ENCODE assay signal across 8 cellular contexts in genomic region chr1:149607070-149607802, GRCh38. TPM values are rescaled to one million over a fixed set of nuclear protein-coding genes. Genes with fewer than 3 reads are reported as not detected.
DNase-seq lines count a peak whose midpoint lies in the region; ATAC-seq and TF ChIP-seq lines count a peak whose summit lies in the region.
"Not testable (repeated sequence)": the region's sequence is repeated elsewhere in the genome, so short reads cannot be mapped to it uniquely, and the experiment has no call there.

No MANE protein-coding gene starts in this region.

- TF ChIP-seq CTCF in CD14-positive monocyte (IDR thresholded peaks at IDR 0.05); WERI-Rb-1 (IDR thresholded peaks at IDR 0.05; ENCODE audit: low read depth, low read length); ovary (IDR thresholded peaks at IDR 0.05): not testable (repeated sequence)

- intact Hi-C loops in CD14-positive monocyte (cut with micrococcal nuclease); left colon (cut with DNase I, micrococcal nuclease); ovary (cut with DNase I): not testable (repeated sequence)

- not testable (repeated sequence) for DNase-seq in CD14-positive monocyte (ENCODE audit: low spot score); epithelial cell of prostate (ENCODE audit: low read depth, low spot score)
- peak; percentile 2 for DNase-seq in KBM-7
- DNase-seq in WERI-Rb-1 = peak; percentile 20
- peak; percentile 25 for DNase-seq in activated naive CD4-positive, alpha-beta T cell treated with anti-CD3 and anti-CD28 coated beads, Interleukin-2, amount 50 U/mL, for 16 hours
- peak; percentile 34 to 60 for DNase-seq in left colon
- peak; percentile 53 to 82 (median 75) for DNase-seq in ovary
- peak in 1 of 2 donors; percentile 45 for DNase-seq in stimulated activated naive CD8-positive, alpha-beta T cell treated with anti-CD3 and anti-CD28 coated beads, Interleukin-15, amount 100 ng/mL, for 72 hours

- peak overlapping the region; percentile 43 to 91 (median 84) for H3K27ac Mint-ChIP-seq in CD14-positive monocyte
- peak overlapping the region; percentile 78 to 85 for H3K27ac Mint-ChIP-seq in stimulated activated naive CD8-positive, alpha-beta T cell treated with anti-CD3 and anti-CD28 coated beads, Interleukin-15, amount 100 ng/mL, for 72 hours

- ATAC-seq in left colon; stimulated activated naive CD8-positive, alpha-beta T cell treated with anti-CD3 and anti-CD28 coated beads, Interleukin-15, amount 100 ng/mL, for 72 hours: not testable (repeated sequence)

- H3K4me3 ChIP-seq in WERI-Rb-1 (ENCODE audit: low read depth, low read length) = peak overlapping the region; percentile 59
- peak overlapping the region; percentile 43 for H3K4me3 ChIP-seq in ovary

- H3K27me3 ChIP-seq in WERI-Rb-1 (ENCODE audit: insufficient read depth, low read depth, severe bottlenecking); ovary: not testable (repeated sequence)

- H3K36me3 ChIP-seq in WERI-Rb-1, ovary: not testable (repeated sequence)

- peak overlapping the region; percentile 74 to 78 for H3K4me3 Mint-ChIP-seq in CD14-positive monocyte
- peak overlapping the region; percentile 50 to 68 for H3K4me3 Mint-ChIP-seq in stimulated activated naive CD8-positive, alpha-beta T cell treated with anti-CD3 and anti-CD28 coated beads, Interleukin-15, amount 100 ng/mL, for 72 hours

- TF ChIP-seq POLR2A in ovary (IDR thresholded peaks at IDR 0.05) = not testable (repeated sequence)

- not testable (repeated sequence) for H3K27me3 Mint-ChIP-seq in CD14-positive monocyte (ENCODE audit: low read depth in 3 of 3); stimulated activated naive CD8-positive, alpha-beta T cell treated with anti-CD3 and anti-CD28 coated beads, Interleukin-15, amount 100 ng/mL, for 72 hours

- not testable (repeated sequence) for TF ChIP-seq EP300 in ovary (IDR thresholded peaks at IDR 0.05)

- not testable (repeated sequence) for H3K4me1 Mint-ChIP-seq in CD14-positive monocyte; stimulated activated naive CD8-positive, alpha-beta T cell treated with anti-CD3 and anti-CD28 coated beads, Interleukin-15, amount 100 ng/mL, for 72 hours

- not testable (repeated sequence) for H3K9me3 Mint-ChIP-seq in CD14-positive monocyte; stimulated activated naive CD8-positive, alpha-beta T cell treated with anti-CD3 and anti-CD28 coated beads, Interleukin-15, amount 100 ng/mL, for 72 hours

- in situ Hi-C loops in KBM-7 (cut with MboI; ENCODE audit: low pct_unique_long_range_greater_than_20kb, low sequenced_read_pairs) = not testable (repeated sequence)

- not testable (repeated sequence) for H3K9me3 ChIP-seq in WERI-Rb-1 (ENCODE audit: severe bottlenecking); ovary

- 0% methylated on average over 8 to 30 of the region's 45 CpGs; no CpG with 5 or more reads in 1 of the 3 donors for WGBS in ovary, 3 donors

- H3K27ac ChIP-seq in WERI-Rb-1 = not testable (repeated sequence)
- H3K27ac ChIP-seq in epithelial cell of prostate = peak overlapping the region; percentile 35
- H3K27ac ChIP-seq in ovary = peak overlapping the region in 1 of 2 donors; percentile 68

- H3K36me3 Mint-ChIP-seq in CD14-positive monocyte = not testable (repeated sequence)

- not testable (repeated sequence) for H3K4me1 ChIP-seq in ovary (ENCODE audit: insufficient read depth)

RNA-seq across cellular contexts. Expression of gene PPIAL4C, which starts 23.6 kb away (rescaled TPM):
- polyA plus RNA-seq in CD14-positive monocyte (not detected), ovary (not detected)
- total RNA-seq in left colon (under 1 TPM in 1 of 2 donors, not detected in 1; 0.61 TPM), ovary (under 1 TPM in 1 of 7 donors, not detected in 6; 0.72 TPM)
